Comparison of ENCODE assay signal across 12 cellular contexts in genomic region chr9:5500441-5501235, GRCh38. TPM values are rescaled to one million over a fixed set of nuclear protein-coding genes. Genes with fewer than 3 reads are reported as not detected.
DNase-seq lines count a peak whose midpoint lies in the region; ATAC-seq and TF ChIP-seq lines count a peak whose summit lies in the region.
"Had no signal": no experiment of that assay in that cellular context is flagged by ENCODE, and none has a peak within 500 bp of the region (broad histone marks: within the 10 kb centered on the region; RNA-seq: fewer than 3 reads in every experiment).

No MANE protein-coding gene starts in this region.

- H3K14ac ChIP-seq in neuronal stem cell (ENCODE audit: low read length): no peak overlapping the region

- no TSS peak for BruUV-seq in Calu3 (replicated peaks; lab: Mats Ljungman, UMichigan)

- H3K4me3 ChIP-seq in fibroblast of pulmonary artery (replicated peaks; ENCODE audit: low read depth, low read length) (no peak overlapping the region), neuronal stem cell (ENCODE audit: low read length in 2 of 2) (no peak overlapping the region)
- H3K4me3 ChIP-seq: SJCRH30, thoracic aorta had no signal

- no peak overlapping the region for H3K4me3 Mint-ChIP-seq in Calu3 (ENCODE audit: low read depth, unreplicated experiment)
- no peak overlapping the region for H3K4me3 Mint-ChIP-seq in activated CD4-positive, alpha-beta T cell treated with anti-CD3 and anti-CD28 coated beads, Interleukin-2, amount 10 ng/mL, durations not matched to agents 24 days and 14 days
- H3K4me3 Mint-ChIP-seq: brain; CD8-positive, alpha-beta T cell had no signal

- no peak overlapping the region for H3K23ac ChIP-seq in neuronal stem cell (ENCODE audit: low read depth, low read length, poor library complexity)

- peaks cover 11% of the 10 kb centered on the region for H3K9me3 Mint-ChIP-seq in Calu3 (ENCODE audit: low read depth, unreplicated experiment)
- H3K9me3 Mint-ChIP-seq in activated CD4-positive, alpha-beta T cell treated with anti-CD3 and anti-CD28 coated beads, Interleukin-2, amount 10 ng/mL, durations not matched to agents 24 days and 14 days: peaks cover 26% of the 10 kb centered on the region

- H2BK12ac ChIP-seq in neuronal stem cell (ENCODE audit: low read length): no peak overlapping the region

- peaks cover 2% of the 10 kb centered on the region for H3K79me1 ChIP-seq in neuronal stem cell (ENCODE audit: low read depth, low read length)

- no peaks in the 10 kb centered on the region for H3K9me3 ChIP-seq in neuronal stem cell (replicated peaks in 1 of 2; ENCODE audit: control insufficient read depth in 2 of 2, insufficient read depth in 1 of 2, low read depth in 1 of 2, low read length in 2 of 2)
- H3K9me3 ChIP-seq: SJCRH30, thoracic aorta had no signal

- DNase-seq in EH (ENCODE audit: low read depth) (peak; percentile 47), OCI-M1 (lab: John Stamatoyannopoulos, UW) (peak; percentile 100), fibroblast of pulmonary artery (ENCODE audit: low read depth) (peak; percentile 94), neuronal stem cell (ENCODE audit: low spot score) (no peak), Calu3 (no peak), DMS 273 (lab: John Stamatoyannopoulos, UW; ENCODE audit: unreplicated experiment) (no peak)
- DNase-seq in activated CD4-positive, alpha-beta T cell treated with anti-CD3 and anti-CD28 coated beads, Interleukin-2, amount 10 ng/mL, durations not matched to agents 24 days and 14 days: no peak
- DNase-seq: CD8-positive, alpha-beta T cell had no signal

- H4K8ac ChIP-seq in neuronal stem cell (ENCODE audit: low read depth, low read length): no peak overlapping the region

- H3K27ac Mint-ChIP-seq in Calu3 (ENCODE audit: unreplicated experiment): no peak overlapping the region
- H3K27ac Mint-ChIP-seq in activated CD4-positive, alpha-beta T cell treated with anti-CD3 and anti-CD28 coated beads, Interleukin-2, amount 10 ng/mL, durations not matched to agents 24 days and 14 days: no peak overlapping the region
- H3K27ac Mint-ChIP-seq: CD8-positive, alpha-beta T cell had no signal

- H2AFZ ChIP-seq in neuronal stem cell (ENCODE audit: low read length): peak overlapping the region; percentile 24

- no peak overlapping the region for H3K9ac ChIP-seq in neuronal stem cell (ENCODE audit: low read depth, low read length, poor library complexity)

- no peak overlapping the region for H3K27ac ChIP-seq in neuronal stem cell (replicated peaks; ENCODE audit: low read length)
- H3K27ac ChIP-seq: SJCRH30, thoracic aorta had no signal

- no peak overlapping the region for H2AK5ac ChIP-seq in neuronal stem cell (ENCODE audit: low read depth, low read length)

- no peak overlapping the region for H3K4me2 ChIP-seq in neuronal stem cell (ENCODE audit: insufficient read depth, low read length, poor library complexity, severe bottlenecking)

- WGBS in neuronal stem cell (ENCODE audit: extremely low coverage in 2 of 2, insufficient read length in 2 of 2, insufficient replicate concordance in 1 of 2), 2 donors: no CpG with 5 or more reads among the region's 18 CpGs

- no peaks in the 10 kb centered on the region for H3K36me3 Mint-ChIP-seq in Calu3 (ENCODE audit: insufficient read depth, unreplicated experiment)
- H3K36me3 Mint-ChIP-seq in activated CD4-positive, alpha-beta T cell treated with anti-CD3 and anti-CD28 coated beads, Interleukin-2, amount 10 ng/mL, durations not matched to agents 24 days and 14 days (ENCODE audit: low read depth): peaks cover 14% of the 10 kb centered on the region
- H3K36me3 Mint-ChIP-seq: brain had no signal

- intact Hi-C loops in Calu3 (cut with micrococcal nuclease; ENCODE audit: unreplicated experiment): no loop called here
- intact Hi-C loops in activated CD4-positive, alpha-beta T cell treated with anti-CD3 and anti-CD28 coated beads, Interleukin-2, amount 10 ng/mL, durations not matched to agents 24 days and 14 days (cut with micrococcal nuclease): no loop called here

- H2BK15ac ChIP-seq in neuronal stem cell (ENCODE audit: low read length): no peak overlapping the region

- no peaks in the 10 kb centered on the region for H3K27me3 Mint-ChIP-seq in Calu3 (ENCODE audit: unreplicated experiment)
- H3K27me3 Mint-ChIP-seq in activated CD4-positive, alpha-beta T cell treated with anti-CD3 and anti-CD28 coated beads, Interleukin-2, amount 10 ng/mL, durations not matched to agents 24 days and 14 days: no peaks in the 10 kb centered on the region
- H3K27me3 Mint-ChIP-seq: brain had no signal

- no peak overlapping the region for H3K4ac ChIP-seq in neuronal stem cell (ENCODE audit: low read length)

- H3K18ac ChIP-seq in neuronal stem cell (ENCODE audit: low read length): no peak overlapping the region

- no peak overlapping the region for H2BK5ac ChIP-seq in neuronal stem cell (ENCODE audit: low read length)

- no peak for TF ChIP-seq CTCF in fibroblast of pulmonary artery (IDR thresholded peaks at IDR 0.05; ENCODE audit: low read length, missing control alignments)
- TF ChIP-seq CTCF in Calu3 (IDR thresholded peaks at IDR 0.05; ENCODE audit: unreplicated experiment): no peak

- no peaks in the 10 kb centered on the region for H3K4me1 Mint-ChIP-seq in Calu3 (ENCODE audit: low read depth, unreplicated experiment)
- peaks cover 6% of the 10 kb centered on the region for H3K4me1 Mint-ChIP-seq in activated CD4-positive, alpha-beta T cell treated with anti-CD3 and anti-CD28 coated beads, Interleukin-2, amount 10 ng/mL, durations not matched to agents 24 days and 14 days
- H3K4me1 Mint-ChIP-seq: brain had no signal

- no peak overlapping the region for H2BK120ac ChIP-seq in neuronal stem cell (ENCODE audit: low read depth, low read length)

- CTCF ChIA-PET in Calu3 (lab: Charles Lee): no interaction called here

- ATAC-seq in GM18505 (IDR thresholded peaks at IDR 0.05; ENCODE audit: unreplicated experiment): no peak
- ATAC-seq: CD8-positive, alpha-beta T cell had no signal

- no peaks in the 10 kb centered on the region for H3K36me3 ChIP-seq in neuronal stem cell (replicated peaks in 1 of 2; ENCODE audit: control insufficient read depth in 2 of 2, insufficient read depth in 2 of 2, low read length in 2 of 2)
- H3K36me3 ChIP-seq: SJCRH30, thoracic aorta had no signal

- no peaks in the 10 kb centered on the region for H3K27me3 ChIP-seq in neuronal stem cell (ENCODE audit: control insufficient read depth in 3 of 3, insufficient read depth in 3 of 3, low read depth in 1 of 3, low read length in 3 of 3)
- H3K27me3 ChIP-seq: SJCRH30 had no signal

- no peak overlapping the region for H4K91ac ChIP-seq in neuronal stem cell (ENCODE audit: low read depth, low read length, poor library complexity)

- no peak for TF ChIP-seq POLR2A in GM18505 (IDR thresholded peaks at IDR 0.05; ENCODE audit: borderline replicate concordance, extremely low read depth, insufficient read depth, insufficient read length)

- peaks cover 0 to 3% of the 10 kb centered on the region in 2 donors for H3K4me1 ChIP-seq in neuronal stem cell (ENCODE audit: control insufficient read depth in 2 of 2, insufficient read depth in 1 of 2, low read depth in 1 of 2, low read length in 2 of 2)

RNA-seq across cellular contexts. Expression of gene PDCD1LG2, which starts 9.7 kb away (rescaled TPM):
- polyA plus RNA-seq in neuronal stem cell (2013, experiment 1 of 2): not detected
- polyA plus RNA-seq in neuronal stem cell (2013, experiment 2 of 2): not detected
- not detected in 2 replicates for total RNA-seq in Calu3 (2022)
- total RNA-seq in activated CD4-positive, alpha-beta T cell treated with anti-CD3 and anti-CD28 coated beads, Interleukin-2, amount 10 ng/mL, durations not matched to agents 24 days and 14 days: 1.3 and 1.5 TPM in 2 replicates
- total RNA-seq: CD8-positive, alpha-beta T cell had no signal

RNA-seq across cellular contexts. Expression of gene CD274, which starts 50.3 kb away (rescaled TPM):
- polyA plus RNA-seq in neuronal stem cell (2013, experiment 1 of 2): 0.06 TPM
- 0.06 TPM for polyA plus RNA-seq in neuronal stem cell (2013, experiment 2 of 2)
- 1.9 and 3.6 TPM in 2 replicates for total RNA-seq in Calu3 (2022)
- total RNA-seq in activated CD4-positive, alpha-beta T cell treated with anti-CD3 and anti-CD28 coated beads, Interleukin-2, amount 10 ng/mL, durations not matched to agents 24 days and 14 days: 52.1 and 57.6 TPM in 2 replicates

Comparison
In these comparisons a context has a peak if more than half of its experiments do, and no peak if none do; other contexts are left out.
1. DNase-seq: peak in EH (single experiment), OCI-M1 (single experiment) and fibroblast of pulmonary artery (single experiment); none in neuronal stem cell (single experiment), Calu3 (single experiment), activated CD4-positive, alpha-beta T cell treated with anti-CD3 and anti-CD28 coated beads, Interleukin-2, amount 10 ng/mL, durations not matched to agents 24 days and 14 days (single experiment) and DMS 273 (single experiment).
2. RNA of gene CD274, which starts 50.3 kb away (total RNA-seq): 52.1 to 57.6 TPM in activated CD4-positive, alpha-beta T cell treated with anti-CD3 and anti-CD28 coated beads, Interleukin-2, amount 10 ng/mL, durations not matched to agents 24 days and 14 days; 1.9 to 3.6 TPM in Calu3; every median in the first group is over 10 times any median in the second.